Comparison of ENCODE assay signal across 9 cellular contexts in genomic region chr12:6494968-6495367, GRCh38. TPM values are rescaled to one million over a fixed set of nuclear protein-coding genes. Genes with fewer than 3 reads are reported as not detected.
DNase-seq lines count a peak whose midpoint lies in the region; ATAC-seq and TF ChIP-seq lines count a peak whose summit lies in the region.
"Had no signal": no experiment of that assay in that cellular context is flagged by ENCODE, and none has a peak within 500 bp of the region (broad histone marks: within the 10 kb centered on the region; RNA-seq: fewer than 3 reads in every experiment).

No MANE protein-coding gene starts in this region.

- CTCF ChIA-PET in AG04450 (lab: Charles Lee) (interaction anchor here (0.9 to 1.1 kb wide), 3 partner anchors 18 to 44 kb away, joined by 3 to 5 read pairs (median 4); no protein-coding TSS in a partner anchor), HEK293 (lab: Yijun Ruan, JAX) (interaction anchor here (0.6 to 2.3 kb wide), 3 partner anchors 42 to 209 kb away, joined by 3 to 10 read pairs (median 5); no protein-coding TSS in a partner anchor)

- peak overlapping the region; percentile 97 for H3K4me3 Mint-ChIP-seq in activated T-helper 1 cell treated with anti-CD3 and anti-CD28 coated beads, Interleukin-12 subunit alpha, Interleukin-12 subunit beta, Interleukin-2, Interleukin-4 antibody, amounts not matched to agents 30 ng/mL and 10 ng/mL and 1 ng/mL, durations not matched to agents 14 hours and 24 hours and 36 hours

- no peaks in the 10 kb centered on the region for H3K9me3 Mint-ChIP-seq in activated T-helper 1 cell treated with anti-CD3 and anti-CD28 coated beads, Interleukin-12 subunit alpha, Interleukin-12 subunit beta, Interleukin-2, Interleukin-4 antibody, amounts not matched to agents 30 ng/mL and 10 ng/mL and 1 ng/mL, durations not matched to agents 14 hours and 24 hours and 36 hours

- H3K27me3 ChIP-seq in AG04450 (ENCODE audit: control insufficient read depth, insufficient read depth, low read length), result no peaks in the 10 kb centered on the region

- H3K9me3 ChIP-seq in AG04450 (ENCODE audit: control insufficient read depth, insufficient read depth, low read length), result no peaks in the 10 kb centered on the region
- H3K9me3 ChIP-seq in HEK293 (ENCODE audit: control insufficient read depth, insufficient read depth, low read depth, low read length), result no peaks in the 10 kb centered on the region

- peaks cover 7% of the 10 kb centered on the region; the same call in 1 of the 2 replicates for H3K4me1 ChIP-seq in HEK293 (ENCODE audit: control insufficient read depth, insufficient read depth, low read length)

- H3K4me3 ChIP-seq in AG04450 (ENCODE audit: low read depth, low read length), result peak overlapping the region; percentile 86
- peak overlapping the region; percentile 93 for H3K4me3 ChIP-seq in HEK293 (ENCODE audit: low read depth, low read length)

- TF ChIP-seq CTCF in AG04450 (IDR thresholded peaks at IDR 0.05; ENCODE audit: low read depth, low read length), result no peak
- no peak for TF ChIP-seq CTCF in HEK293 (tag by site-specific recombination; IDR thresholded peaks at IDR 0.05)

- H3K4me1 Mint-ChIP-seq in activated T-helper 1 cell treated with anti-CD3 and anti-CD28 coated beads, Interleukin-12 subunit alpha, Interleukin-12 subunit beta, Interleukin-2, Interleukin-4 antibody, amounts not matched to agents 30 ng/mL and 10 ng/mL and 1 ng/mL, durations not matched to agents 14 hours and 24 hours and 36 hours (ENCODE audit: low read depth), result peaks cover 33% of the 10 kb centered on the region

- intact Hi-C loops in activated T-helper 1 cell treated with anti-CD3 and anti-CD28 coated beads, Interleukin-12 subunit alpha, Interleukin-12 subunit beta, Interleukin-2, Interleukin-4 antibody, amounts not matched to agents 30 ng/mL and 10 ng/mL and 1 ng/mL, durations not matched to agents 14 hours and 24 hours and 36 hours (cut with micrococcal nuclease), result loop anchor here (1.0 to 10.0 kb wide), 10 partner anchors 43 to 637 kb away; partner anchors contain the start of genes CLSTN3, ING4, MLF2 and SPSB2

- H3K27me3 Mint-ChIP-seq in activated T-helper 1 cell treated with anti-CD3 and anti-CD28 coated beads, Interleukin-12 subunit alpha, Interleukin-12 subunit beta, Interleukin-2, Interleukin-4 antibody, amounts not matched to agents 30 ng/mL and 10 ng/mL and 1 ng/mL, durations not matched to agents 14 hours and 24 hours and 36 hours (ENCODE audit: insufficient read depth), result peaks cover 3% of the 10 kb centered on the region

- H3K27ac ChIP-seq in AG04450 (ENCODE audit: low read depth, low read length) (no peak overlapping the region), HEK293 (ENCODE audit: extremely low read depth, low read depth, low read length) (no peak overlapping the region)

- no peak for ATAC-seq in HG03442 (IDR thresholded peaks at IDR 0.05; ENCODE audit: unreplicated experiment)
- no peak for ATAC-seq in GM21529 (IDR thresholded peaks at IDR 0.05; ENCODE audit: unreplicated experiment)
- no peak for ATAC-seq in GM19395 (IDR thresholded peaks at IDR 0.05; ENCODE audit: unreplicated experiment)

- peaks cover 56 to 67% of the 10 kb centered on the region in 2 experiments for H3K36me3 ChIP-seq in HEK293 (ENCODE audit: control insufficient read depth in 2 of 2, insufficient read depth in 1 of 2, low read length in 2 of 2)

- H3K36me3 Mint-ChIP-seq in activated T-helper 1 cell treated with anti-CD3 and anti-CD28 coated beads, Interleukin-12 subunit alpha, Interleukin-12 subunit beta, Interleukin-2, Interleukin-4 antibody, amounts not matched to agents 30 ng/mL and 10 ng/mL and 1 ng/mL, durations not matched to agents 14 hours and 24 hours and 36 hours (ENCODE audit: low read depth), result peaks cover 27% of the 10 kb centered on the region

- no peak for DNase-seq in AG04450 (ENCODE audit: low read depth, low spot score)
- DNase-seq in activated T-helper 1 cell treated with anti-CD3 and anti-CD28 coated beads, Interleukin-12 subunit alpha, Interleukin-12 subunit beta, Interleukin-2, Interleukin-4 antibody, amounts not matched to agents 30 ng/mL and 10 ng/mL and 1 ng/mL, durations not matched to agents 14 hours and 24 hours and 36 hours (ENCODE audit: low spot score), result no peak
- DNase-seq in left kidney (ENCODE audit: low read depth, low spot score), result peak; percentile 2
- no peak for DNase-seq in T1000 (lab: John Stamatoyannopoulos, UW)
- DNase-seq: activated CD4-positive, alpha-beta T cell treated with anti-CD3 and anti-CD28 coated beads for 1 hour had no signal

- POLR2A ChIA-PET in AG04450 (lab: Yijun Ruan, JAX) (interaction anchor here (0.8 to 1.1 kb wide), 3 partner anchors 13 to 24 kb away, joined by 3 to 4 read pairs (median 4); partner anchors contain the start of gene VAMP1), HEK293 (lab: Yijun Ruan, JAX) (interaction anchor here (0.5 to 3.2 kb wide), 5 partner anchors 11 to 194 kb away, joined by 3 to 26 read pairs (median 7); partner anchors contain the start of genes GAPDH, VAMP1 and ZNF384)

- H3K27ac Mint-ChIP-seq in activated T-helper 1 cell treated with anti-CD3 and anti-CD28 coated beads, Interleukin-12 subunit alpha, Interleukin-12 subunit beta, Interleukin-2, Interleukin-4 antibody, amounts not matched to agents 30 ng/mL and 10 ng/mL and 1 ng/mL, durations not matched to agents 14 hours and 24 hours and 36 hours, result peak overlapping the region; percentile 97

TF ChIP-seq in HEK293, 187 proteins besides CTCF, POLR2A, EP300 and RAD21:
- TF ChIP-seq GLIS2 (tag by site-specific recombination; IDR thresholded peaks at IDR 0.05), result no peak
- TF ChIP-seq ZNF792 (tag by site-specific recombination; IDR thresholded peaks at IDR 0.05), result no peak
- no peak for TF ChIP-seq ZNF366 (tag by site-specific recombination; conservative IDR thresholded peaks at IDR 0.05)
- TF ChIP-seq ZNF24 (tag by site-specific recombination; IDR thresholded peaks at IDR 0.05), result no peak
- no peak for TF ChIP-seq GLI2 (tag by site-specific recombination; IDR thresholded peaks at IDR 0.05; ENCODE audit: borderline replicate concordance, low read depth)
- no peak for TF ChIP-seq KLF1 (tag by site-specific recombination; IDR thresholded peaks at IDR 0.05)

RNA-seq across cellular contexts. Expression of gene NCAPD2, which starts 1.1 kb away (rescaled TPM):
- 36.1 and 38.4 TPM in 2 replicates for polyA plus RNA-seq in AG04450 (2011; rRNA removed)
- polyA minus RNA-seq in AG04450 (2011; rRNA and poly(A)+ RNA removed), result 55.6 and 63.1 TPM in 2 replicates
- total RNA-seq in activated T-helper 1 cell treated with anti-CD3 and anti-CD28 coated beads, Interleukin-12 subunit alpha, Interleukin-12 subunit beta, Interleukin-2, Interleukin-4 antibody, amounts not matched to agents 30 ng/mL and 10 ng/mL and 1 ng/mL, durations not matched to agents 14 hours and 24 hours and 36 hours, result 91.6 and 93.4 TPM in 2 replicates

RNA-seq across cellular contexts. Expression of gene MRPL51, which starts 1.9 kb away (rescaled TPM):
- polyA plus RNA-seq in AG04450 (2011; rRNA removed), result 120 and 165 TPM in 2 replicates
- 30.0 and 35.1 TPM in 2 replicates for polyA minus RNA-seq in AG04450 (2011; rRNA and poly(A)+ RNA removed)
- total RNA-seq in activated T-helper 1 cell treated with anti-CD3 and anti-CD28 coated beads, Interleukin-12 subunit alpha, Interleukin-12 subunit beta, Interleukin-2, Interleukin-4 antibody, amounts not matched to agents 30 ng/mL and 10 ng/mL and 1 ng/mL, durations not matched to agents 14 hours and 24 hours and 36 hours, result 250 and 258 TPM in 2 replicates

RNA-seq across cellular contexts. Expression of gene VAMP1, which starts 24.5 kb away (rescaled TPM):
- 15.1 and 18.3 TPM in 2 replicates for polyA plus RNA-seq in AG04450 (2011; rRNA removed)
- polyA minus RNA-seq in AG04450 (2011; rRNA and poly(A)+ RNA removed), result 8.6 and 13.2 TPM in 2 replicates
- 49.7 and 52.8 TPM in 2 replicates for total RNA-seq in activated T-helper 1 cell treated with anti-CD3 and anti-CD28 coated beads, Interleukin-12 subunit alpha, Interleukin-12 subunit beta, Interleukin-2, Interleukin-4 antibody, amounts not matched to agents 30 ng/mL and 10 ng/mL and 1 ng/mL, durations not matched to agents 14 hours and 24 hours and 36 hours

RNA-seq across cellular contexts. Expression of gene GAPDH, which starts 39.3 kb away (rescaled TPM):
- polyA plus RNA-seq in AG04450 (2011; rRNA removed), result 9,160 and 11,356 TPM in 2 replicates
- polyA minus RNA-seq in AG04450 (2011; rRNA and poly(A)+ RNA removed), result 15,456 and 19,888 TPM in 2 replicates
- total RNA-seq in activated T-helper 1 cell treated with anti-CD3 and anti-CD28 coated beads, Interleukin-12 subunit alpha, Interleukin-12 subunit beta, Interleukin-2, Interleukin-4 antibody, amounts not matched to agents 30 ng/mL and 10 ng/mL and 1 ng/mL, durations not matched to agents 14 hours and 24 hours and 36 hours, result 4,315 and 4,318 TPM in 2 replicates

RNA-seq across cellular contexts. Expression of gene TAPBPL, which starts 43.1 kb away (rescaled TPM):
- 10.2 and 13.5 TPM in 2 replicates for polyA plus RNA-seq in AG04450 (2011; rRNA removed)
- 7.0 and 12.5 TPM in 2 replicates for polyA minus RNA-seq in AG04450 (2011; rRNA and poly(A)+ RNA removed)
- total RNA-seq in activated T-helper 1 cell treated with anti-CD3 and anti-CD28 coated beads, Interleukin-12 subunit alpha, Interleukin-12 subunit beta, Interleukin-2, Interleukin-4 antibody, amounts not matched to agents 30 ng/mL and 10 ng/mL and 1 ng/mL, durations not matched to agents 14 hours and 24 hours and 36 hours, result 34.1 and 34.3 TPM in 2 replicates
